9 cellular contexts compared by ENCODE assay signal in genomic region chr1:79193211-79194079, GRCh38.
DNase-seq lines count a peak whose midpoint lies in the region; ATAC-seq and TF ChIP-seq lines count a peak whose summit lies in the region.
"Had no signal": no experiment of that assay in that cellular context is flagged by ENCODE, and none has a peak within 500 bp of the region (broad histone marks: within the 10 kb centered on the region; RNA-seq: fewer than 3 reads in every experiment).

No MANE protein-coding gene starts in this region.

- TF ChIP-seq CTCF in OCI-LY3 (IDR thresholded peaks at IDR 0.05; ENCODE audit: low read depth, low read length) (no peak), upper lobe of right lung (IDR thresholded peaks at IDR 0.05) (no peak)

- H3K4me3 ChIP-seq in OCI-LY3 (ENCODE audit: low read length) (peak overlapping the region; percentile 45), upper lobe of right lung (no peak overlapping the region)
- H3K4me3 ChIP-seq: SK-N-MC had no signal

- H2AFZ ChIP-seq in OCI-LY3 (ENCODE audit: low read depth, low read length): peak overlapping the region; percentile 43; the same call in 1 of the 2 replicates

- H3K27ac ChIP-seq in OCI-LY3 (ENCODE audit: low read length) (peak overlapping the region; percentile 97), upper lobe of right lung (no peak overlapping the region)
- H3K27ac ChIP-seq: SK-N-MC had no signal

- H3K4me1 ChIP-seq in OCI-LY3 (ENCODE audit: low read length) (peaks cover 81% of the 10 kb centered on the region), upper lobe of right lung (no peaks in the 10 kb centered on the region)

- peak overlapping the region; percentile 48 for H3K4me2 ChIP-seq in OCI-LY3 (ENCODE audit: low read length)

- H3K9me3 ChIP-seq in OCI-LY3 (ENCODE audit: insufficient read depth, low read length): no peaks in the 10 kb centered on the region
- H3K9me3 ChIP-seq in upper lobe of right lung: no peaks in the 10 kb centered on the region

- H3K27me3 ChIP-seq in OCI-LY3 (ENCODE audit: low read depth, low read length) (no peaks in the 10 kb centered on the region), upper lobe of right lung (no peaks in the 10 kb centered on the region)

- DNase-seq in islet precursor cell: peak; percentile 61
- DNase-seq in upper lobe of right lung: no peak
- no peak for DNase-seq in SKM-1 treated with dmso at 0.1 percent for 144 hours (lab: John Stamatoyannopoulos, UW; ENCODE audit: unreplicated experiment)
- no peak for DNase-seq in nucleus accumbens (lab: John Stamatoyannopoulos, UW)
- no peak for DNase-seq in stimulated activated CD4-positive, alpha-beta T cell treated with anti-CD3 and anti-CD28 coated beads, Interleukin-2, amount 100 ng/mL, for 24 hours

- H3K36me3 ChIP-seq in OCI-LY3 (replicated peaks; ENCODE audit: low read depth, low read length): no peaks in the 10 kb centered on the region
- no peaks in the 10 kb centered on the region for H3K36me3 ChIP-seq in upper lobe of right lung

- intact Hi-C loops in upper lobe of right lung (cut with DNase I): no loop called here

- ATAC-seq in GM18870 (IDR thresholded peaks at IDR 0.05; ENCODE audit: unreplicated experiment): peak; percentile 47
- ATAC-seq in HG02763 (IDR thresholded peaks at IDR 0.05; ENCODE audit: unreplicated experiment): peak; percentile 52
- ATAC-seq in upper lobe of right lung: no peak

- H4K20me1 ChIP-seq in OCI-LY3 (ENCODE audit: insufficient read depth, low read length): no peaks in the 10 kb centered on the region

- H3K9ac ChIP-seq in OCI-LY3 (ENCODE audit: low read length): peak overlapping the region; percentile 50

- no peaks in the 10 kb centered on the region for H3K79me2 ChIP-seq in OCI-LY3 (ENCODE audit: low read length)
